12 cellular contexts compared by ENCODE assay signal in genomic region chr20:47263502-47264084, GRCh38.
DNase-seq lines count a peak whose midpoint lies in the region; ATAC-seq and TF ChIP-seq lines count a peak whose summit lies in the region.
"Had no signal": no experiment of that assay in that cellular context is flagged by ENCODE, and none has a peak within 500 bp of the region (broad histone marks: within the 10 kb centered on the region; RNA-seq: fewer than 3 reads in every experiment).

No MANE protein-coding gene starts in this region.

- H4K20me1 ChIP-seq in IMR-90 (ENCODE audit: insufficient read depth, low read length), result no peaks in the 10 kb centered on the region; the same call in 1 of the 2 replicates

- WGBS in IMR-90 (ENCODE audit: extremely low coverage in 2 of 2, insufficient read length in 1 of 2), 2 experiments, result 100% methylated on average over 1 of the region's 5 CpGs; no CpG with 5 or more reads in 1 of the 2 experiments
- 57 to 64% (median 59%) methylated on average over 5 of the region's 5 CpGs for WGBS in adrenal gland, 4 donors
- WGBS in mesodermal cell (ENCODE audit: insufficient coverage in 2 of 2), 2 experiments, result 95 to 100% methylated on average over 3 to 4 of the region's 5 CpGs

- H3K14ac ChIP-seq in IMR-90 (replicated peaks; ENCODE audit: low read depth, low read length), result no peak overlapping the region

- no TSS peak for BruUV-seq in IMR-90 (replicated peaks; lab: Mats Ljungman, UMichigan)

- ATAC-seq in IMR-90 (ENCODE audit: low read depth), result peak; percentile 14

- no peak for TF ChIP-seq RAD21 in IMR-90 (IDR thresholded peaks at IDR 0.05; ENCODE audit: low read length)

- intact Hi-C loops in IMR-90 (cut with micrococcal nuclease) (no loop called here), adrenal gland (cut with DNase I) (no loop called here), ascending aorta (cut with DNase I) (no loop called here)

- H4K8ac ChIP-seq in IMR-90 (ENCODE audit: low read depth in 2 of 2, low read length in 2 of 2), result no peak overlapping the region

- CTCF ChIA-PET in IMR-90 (lab: Yijun Ruan, JAX), result no interaction called here

- no peak overlapping the region for H2BK120ac ChIP-seq in IMR-90 (ENCODE audit: low read depth, low read length)

- H3K27me3 ChIP-seq in BE2C (no peaks in the 10 kb centered on the region), IMR-90 (ENCODE audit: control insufficient read depth, insufficient read depth, low read length) (no peaks in the 10 kb centered on the region), adrenal gland (no peaks in the 10 kb centered on the region), ascending aorta (no peaks in the 10 kb centered on the region)

- no peak overlapping the region for H3K18ac ChIP-seq in IMR-90 (ENCODE audit: low read depth, low read length)

- no peak overlapping the region for H4K91ac ChIP-seq in IMR-90 (ENCODE audit: insufficient read depth, low read depth, low read length)

- no peaks in the 10 kb centered on the region for H3K9me3 ChIP-seq in BE2C
- no peaks in the 10 kb centered on the region for H3K9me3 ChIP-seq in IMR-90 (ENCODE audit: control insufficient read depth, insufficient read depth, low read length)
- H3K9me3 ChIP-seq in adrenal gland (replicated peaks in 1 of 3), result no peaks in the 10 kb centered on the region
- H3K9me3 ChIP-seq in mesodermal cell (ENCODE audit: control insufficient read depth, low read length), result no peaks in the 10 kb centered on the region
- no peaks in the 10 kb centered on the region for H3K9me3 ChIP-seq in ascending aorta

- TF ChIP-seq POLR2A in IMR-90 (IDR thresholded peaks at IDR 0.05; ENCODE audit: low read depth, low read length) (no peak), adrenal gland (IDR thresholded peaks at IDR 0.05) (no peak)

- H3K36me3 ChIP-seq in BE2C, result peaks cover 66% of the 10 kb centered on the region
- peaks cover 35% of the 10 kb centered on the region for H3K36me3 ChIP-seq in IMR-90 (ENCODE audit: control insufficient read depth, insufficient read depth, low read length)
- H3K36me3 ChIP-seq in adrenal gland (replicated peaks in 1 of 2), result peaks cover 0 to 59% of the 10 kb centered on the region in 2 donors
- peaks cover 98% of the 10 kb centered on the region for H3K36me3 ChIP-seq in mesodermal cell (ENCODE audit: control insufficient read depth, insufficient read depth, low read length)
- H3K36me3 ChIP-seq in ascending aorta, result peaks cover 5 to 27% of the 10 kb centered on the region in 2 donors

- POLR2A ChIA-PET in IMR-90 (lab: Charles Lee; ENCODE audit: unreplicated experiment), result no interaction called here

- in situ Hi-C loops in IMR-90 (cut with MboI; ENCODE audit: low sequenced_read_pairs), result no loop called here

- H3K9ac ChIP-seq in IMR-90 (ENCODE audit: low read depth, low read length), result no peak overlapping the region

- dilution Hi-C loops in IMR-90 (cut with HindIII; ENCODE audit: low sequenced_read_pairs, unreplicated experiment), result loop anchor here (25.0 kb wide), 1 partner anchor 124 kb away; no protein-coding TSS in a partner anchor

- no peak overlapping the region for H2AK9ac ChIP-seq in IMR-90 (replicated peaks; ENCODE audit: low read depth, low read length, poor library complexity)

- H3K4me3 ChIP-seq in BE2C (ENCODE audit: low read depth, low read length) (no peak overlapping the region), IMR-90 (ENCODE audit: insufficient read depth, low read depth, low read length) (no peak overlapping the region), adrenal gland (no peak overlapping the region), mesodermal cell (ENCODE audit: extremely low read depth, insufficient read depth, low read length, poor library complexity, severe bottlenecking) (no peak overlapping the region), ascending aorta (no peak overlapping the region)

- peak; percentile 84 for DNase-seq in BE2C
- no peak for DNase-seq in IMR-90
- DNase-seq in adrenal gland, result peak in 5 of 7 donors; percentile 34 to 66 (median 50)
- DNase-seq in OCI-M2 (lab: John Stamatoyannopoulos, UW; ENCODE audit: unreplicated experiment), result no peak
- DNase-seq in kidney tubule cell (ENCODE audit: low spot score), result no peak
- no peak for DNase-seq in ascending aorta (ENCODE audit: low spot score in 2 of 2)
- no peak for DNase-seq in DMS79 treated with DMSO at 0.1 percent for 48 hours (lab: John Stamatoyannopoulos, UW)
- DNase-seq: activated CD4-positive, CD25-positive, alpha-beta regulatory T cell; activated naive CD4-positive, alpha-beta T cell; CD4-positive, alpha-beta memory T cell; effector CD8-positive, alpha-beta T cell had no signal

- H2BK15ac ChIP-seq in IMR-90 (ENCODE audit: low read depth, low read length), result no peak overlapping the region

- H2BK20ac ChIP-seq in IMR-90 (ENCODE audit: low read depth, low read length), result no peak overlapping the region

- H3K4me1 ChIP-seq in BE2C (peaks cover 17% of the 10 kb centered on the region), IMR-90 (ENCODE audit: control insufficient read depth, insufficient read depth, low read length) (peaks cover 4% of the 10 kb centered on the region; the same call in 1 of the 2 replicates), adrenal gland (replicated peaks in 1 of 2) (peaks cover under 1 to 37% of the 10 kb centered on the region in 2 donors), mesodermal cell (ENCODE audit: control insufficient read depth, insufficient read depth, low read length, poor library complexity, severe bottlenecking) (peaks cover 14% of the 10 kb centered on the region), ascending aorta (peaks cover 0 to 19% of the 10 kb centered on the region in 2 donors)

- no peak overlapping the region for H2AK5ac ChIP-seq in IMR-90 (ENCODE audit: low read depth, low read length)

- peaks cover 21% of the 10 kb centered on the region for H3K9me1 ChIP-seq in IMR-90 (ENCODE audit: insufficient read depth, low read length)

- H3K23ac ChIP-seq in IMR-90 (ENCODE audit: low read depth, low read length), result no peak overlapping the region

- no peak overlapping the region for H2BK5ac ChIP-seq in IMR-90 (ENCODE audit: low read depth, low read length, poor library complexity, severe bottlenecking)

- no peak overlapping the region for H3K56ac ChIP-seq in IMR-90 (ENCODE audit: extremely low read depth, insufficient read depth, low read length)

- peaks cover 32 to 73% of the 10 kb centered on the region in 2 experiments for H3K79me1 ChIP-seq in IMR-90 (ENCODE audit: low read depth in 1 of 2, low read length in 2 of 2)

- H3K4ac ChIP-seq in IMR-90 (ENCODE audit: low read depth, low read length), result no peak overlapping the region

- H2AFZ ChIP-seq in IMR-90 (replicated peaks; ENCODE audit: low read length, poor library complexity), result no peak overlapping the region

- no peak overlapping the region for H3K4me2 ChIP-seq in IMR-90 (ENCODE audit: low read depth, low read length)

- no peak overlapping the region for H4K5ac ChIP-seq in IMR-90 (ENCODE audit: low read depth, low read length)

- H3K27ac ChIP-seq in IMR-90 (ENCODE audit: insufficient read depth, low read length) (no peak overlapping the region), adrenal gland (peak overlapping the region in 2 of 5 donors; percentile 42 to 64), mesodermal cell (ENCODE audit: low read depth, low read length, severe bottlenecking) (peak overlapping the region; percentile 16), ascending aorta (peak overlapping the region in 1 of 2 donors; percentile 53)

- TF ChIP-seq CTCF in BE2C (IDR thresholded peaks at IDR 0.05; ENCODE audit: low read depth, low read length), result no peak
- no peak for TF ChIP-seq CTCF in IMR-90 (conservative IDR thresholded peaks at IDR 0.05; ENCODE audit: low read depth, low read length)
- TF ChIP-seq CTCF in adrenal gland (IDR thresholded peaks at IDR 0.05), result no peak
- no peak for TF ChIP-seq CTCF in ascending aorta (IDR thresholded peaks at IDR 0.05)

TF ChIP-seq in IMR-90, 13 proteins besides CTCF, POLR2A, EP300 and RAD21:
- TF ChIP-seq FOS (IDR thresholded peaks at IDR 0.05; ENCODE audit: low read depth, low read length) (no peak), NFE2L2 (IDR thresholded peaks at IDR 0.05; ENCODE audit: low read depth, low read length) (no peak), MAFK (IDR thresholded peaks at IDR 0.05; ENCODE audit: low read depth, low read length) (no peak), BHLHE40 (IDR thresholded peaks at IDR 0.05; ENCODE audit: low read depth, low read length) (no peak), CHD1 (IDR thresholded peaks at IDR 0.05; ENCODE audit: low read depth, low read length) (no peak), MXI1 (IDR thresholded peaks at IDR 0.05; ENCODE audit: borderline replicate concordance, low read depth, low read length) (no peak), CEBPB (IDR thresholded peaks at IDR 0.05; ENCODE audit: low read depth, low read length) (no peak), RCOR1 (IDR thresholded peaks at IDR 0.05; ENCODE audit: insufficient replicate concordance, low read length) (no peak), USF2 (IDR thresholded peaks at IDR 0.05; ENCODE audit: low read depth, low read length) (no peak), MAZ (IDR thresholded peaks at IDR 0.05; ENCODE audit: borderline replicate concordance, low read depth, low read length) (no peak), ELK1 (IDR thresholded peaks at IDR 0.05; ENCODE audit: borderline replicate concordance, low read depth, low read length) (no peak), RFX5 (IDR thresholded peaks at IDR 0.05; ENCODE audit: low read depth, low read length) (no peak), SMC3 (IDR thresholded peaks at IDR 0.05; ENCODE audit: low read depth, low read length) (no peak)

Comparison
In these comparisons a context has a peak if more than half of its experiments do, and no peak if none do; other contexts are left out.
1. DNase-seq: peak in BE2C (single experiment) and adrenal gland (5 of 7); none in IMR-90 (single experiment), OCI-M2 (single experiment), kidney tubule cell (single experiment), ascending aorta (0 of 2) and DMS79 treated with DMSO at 0.1 percent for 48 hours (single experiment).